Comparison of ENCODE assay signal across 1 cellular context in the genomic region with DNA sequence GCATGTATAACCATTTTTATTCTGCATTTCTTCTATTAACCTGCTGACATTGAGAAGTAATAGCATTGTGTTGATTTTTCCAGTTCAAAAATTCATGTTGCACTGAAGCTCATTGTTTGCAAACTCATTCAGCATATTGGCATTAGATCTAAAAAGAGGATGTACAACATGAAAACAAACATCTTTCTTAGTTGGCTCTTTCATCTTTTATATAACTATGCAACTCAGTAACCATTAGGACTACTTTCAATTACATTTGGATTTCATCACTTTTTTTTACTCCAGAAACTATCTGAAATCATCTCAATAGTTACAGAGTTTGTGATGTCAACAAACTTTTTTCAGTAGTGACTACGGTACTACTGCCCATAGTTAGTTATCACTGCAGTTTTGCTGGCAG.
TF ChIP-seq lines count a peak whose summit lies in the region.

No MANE protein-coding gene starts in this region.

TF ChIP-seq in HepG2, 621 proteins besides CTCF, POLR2A, EP300 and RAD21 (continued from another document and continues in another):
- TF ChIP-seq HOXA7 (CRISPR knock-in tag; IDR thresholded peaks at IDR 0.05) (no peak), TBP (CRISPR knock-in tag; IDR thresholded peaks at IDR 0.05) (no peak), HMG20A (CRISPR knock-in tag; IDR thresholded peaks at IDR 0.05; ENCODE audit: borderline replicate concordance) (peak; percentile 41; the same call in 1 of the 2 replicates), PRDM15 (CRISPR knock-in tag; IDR thresholded peaks at IDR 0.05) (no peak), SNAI1 (CRISPR knock-in tag; IDR thresholded peaks at IDR 0.05; ENCODE audit: borderline replicate concordance) (no peak), TCF7 (IDR thresholded peaks at IDR 0.05; ENCODE audit: low read depth) (peak; percentile 72), FOXP1 (IDR thresholded peaks at IDR 0.05) (no peak), FOXP1 (CRISPR knock-in tag; IDR thresholded peaks at IDR 0.05) (peak; percentile 26; the same call in 1 of the 2 replicates), SP2 (CRISPR knock-in tag; IDR thresholded peaks at IDR 0.05) (no peak), ZBTB20 (CRISPR knock-in tag; IDR thresholded peaks at IDR 0.05; ENCODE audit: borderline replicate concordance, low read depth) (no peak), GABPB1 (CRISPR knock-in tag; IDR thresholded peaks at IDR 0.05) (no peak), CEBPB (IDR thresholded peaks at IDR 0.05; ENCODE audit: borderline replicate concordance, low read depth, low read length) (peak; percentile 35; the same call in 1 of the 2 replicates), ZNF235 (CRISPR knock-in tag; IDR thresholded peaks at IDR 0.05; ENCODE audit: borderline replicate concordance) (no peak), ZEB1 (IDR thresholded peaks at IDR 0.05; ENCODE audit: insufficient replicate concordance, low read depth) (no peak), NFIC (IDR thresholded peaks at IDR 0.05; ENCODE audit: low read length) (no peak; the same call in 1 of the 2 replicates), TBX3 (IDR thresholded peaks at IDR 0.05; ENCODE audit: borderline replicate concordance) (peak; percentile 62; the same call in 1 of the 2 replicates), ZNF382 (CRISPR knock-in tag; IDR thresholded peaks at IDR 0.05; ENCODE audit: borderline replicate concordance) (no peak), MXI1 (IDR thresholded peaks at IDR 0.05; ENCODE audit: borderline replicate concordance, low read depth, low read length) (no peak), NR2F6 (IDR thresholded peaks at IDR 0.05) (no peak), NR2F6 (CRISPR knock-in tag; IDR thresholded peaks at IDR 0.05) (no peak), ZFP90 (CRISPR knock-in tag; IDR thresholded peaks at IDR 0.05; ENCODE audit: borderline replicate concordance) (no peak), HDAC1 (CRISPR knock-in tag; IDR thresholded peaks at IDR 0.05) (no peak), ISL2 (CRISPR knock-in tag; IDR thresholded peaks at IDR 0.05) (peak; percentile 38; the same call in 1 of the 2 replicates), DMAP1 (CRISPR knock-in tag; IDR thresholded peaks at IDR 0.05) (no peak), ZBTB38 (CRISPR knock-in tag; IDR thresholded peaks at IDR 0.05) (no peak), FOXA1 (IDR thresholded peaks at IDR 0.05) (peak; percentile 17; the same call in 1 of the 2 replicates), FOXA1 (CRISPR knock-in tag; IDR thresholded peaks at IDR 0.05) (peak; percentile 67; the same call in 1 of the 2 replicates), NCOR1 (IDR thresholded peaks at IDR 0.05; ENCODE audit: borderline replicate concordance, low read length) (peak; percentile 19; the same call in 1 of the 2 replicates), BCL6 (CRISPR knock-in tag; IDR thresholded peaks at IDR 0.05) (0 out of 2 replicates have a peak, but pooled peaks have one; percentile 8), FOXK1 (CRISPR knock-in tag; IDR thresholded peaks at IDR 0.05; ENCODE audit: borderline replicate concordance, low read depth) (no peak), ZNF768 (CRISPR knock-in tag; IDR thresholded peaks at IDR 0.05) (no peak), RFX5 (IDR thresholded peaks at IDR 0.05; ENCODE audit: low read depth, low read length) (no peak), ZMYM3 (CRISPR knock-in tag; IDR thresholded peaks at IDR 0.05) (no peak), GATAD2A (CRISPR knock-in tag; IDR thresholded peaks at IDR 0.05) (0 out of 2 replicates have a peak, but pooled peaks have one; percentile 35), PBX2 (CRISPR knock-in tag; IDR thresholded peaks at IDR 0.05) (no peak), ZNF709 (CRISPR knock-in tag; IDR thresholded peaks at IDR 0.05) (no peak), PLRG1 (conservative IDR thresholded peaks at IDR 0.05) (no peak), ZBTB21 (CRISPR knock-in tag; IDR thresholded peaks at IDR 0.05) (no peak), SAP130 (CRISPR knock-in tag; IDR thresholded peaks at IDR 0.05; ENCODE audit: low read depth) (0 out of 2 replicates have a peak, but pooled peaks have one; percentile 10), ZFP82 (CRISPR knock-in tag; IDR thresholded peaks at IDR 0.05; ENCODE audit: borderline replicate concordance) (no peak)
- TF ChIP-seq, protein P1, sequence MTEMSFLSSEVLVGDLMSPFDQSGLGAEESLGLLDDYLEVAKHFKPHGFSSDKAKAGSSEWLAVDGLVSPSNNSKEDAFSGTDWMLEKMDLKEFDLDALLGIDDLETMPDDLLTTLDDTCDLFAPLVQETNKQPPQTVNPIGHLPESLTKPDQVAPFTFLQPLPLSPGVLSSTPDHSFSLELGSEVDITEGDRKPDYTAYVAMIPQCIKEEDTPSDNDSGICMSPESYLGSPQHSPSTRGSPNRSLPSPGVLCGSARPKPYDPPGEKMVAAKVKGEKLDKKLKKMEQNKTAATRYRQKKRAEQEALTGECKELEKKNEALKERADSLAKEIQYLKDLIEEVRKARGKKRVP (CRISPR knock-in tag; IDR thresholded peaks at IDR 0.05) = peak in 1 of 2 experiments; percentile 85; a peak in 2 of 4 replicates
- TF ChIP-seq, protein P2, sequence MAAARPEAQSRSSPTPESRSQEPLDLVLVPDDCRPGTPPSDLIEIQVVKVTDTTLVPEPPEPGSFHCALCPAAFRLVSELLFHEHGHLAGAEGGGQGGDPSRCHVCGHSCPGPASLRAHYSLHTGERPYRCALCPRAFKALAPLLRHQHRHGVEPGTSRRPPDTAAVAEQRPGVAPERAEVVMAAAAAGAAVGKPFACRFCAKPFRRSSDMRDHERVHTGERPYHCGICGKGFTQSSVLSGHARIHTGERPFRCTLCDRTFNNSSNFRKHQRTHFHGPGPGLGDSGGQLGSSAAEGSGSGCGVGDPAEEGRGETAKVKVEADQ (CRISPR knock-in tag; IDR thresholded peaks at IDR 0.05; ENCODE audit: borderline replicate concordance) = no peak
- TF ChIP-seq, protein P3, sequence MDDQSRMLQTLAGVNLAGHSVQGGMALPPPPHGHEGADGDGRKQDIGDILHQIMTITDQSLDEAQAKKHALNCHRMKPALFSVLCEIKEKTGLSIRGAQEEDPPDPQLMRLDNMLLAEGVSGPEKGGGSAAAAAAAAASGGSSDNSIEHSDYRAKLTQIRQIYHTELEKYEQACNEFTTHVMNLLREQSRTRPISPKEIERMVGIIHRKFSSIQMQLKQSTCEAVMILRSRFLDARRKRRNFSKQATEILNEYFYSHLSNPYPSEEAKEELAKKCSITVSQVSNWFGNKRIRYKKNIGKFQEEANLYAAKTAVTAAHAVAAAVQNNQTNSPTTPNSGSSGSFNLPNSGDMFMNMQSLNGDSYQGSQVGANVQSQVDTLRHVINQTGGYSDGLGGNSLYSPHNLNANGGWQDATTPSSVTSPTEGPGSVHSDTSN (CRISPR knock-in tag; IDR thresholded peaks at IDR 0.05; ENCODE audit: borderline replicate concordance) = no peak
- TF ChIP-seq, protein P4, sequence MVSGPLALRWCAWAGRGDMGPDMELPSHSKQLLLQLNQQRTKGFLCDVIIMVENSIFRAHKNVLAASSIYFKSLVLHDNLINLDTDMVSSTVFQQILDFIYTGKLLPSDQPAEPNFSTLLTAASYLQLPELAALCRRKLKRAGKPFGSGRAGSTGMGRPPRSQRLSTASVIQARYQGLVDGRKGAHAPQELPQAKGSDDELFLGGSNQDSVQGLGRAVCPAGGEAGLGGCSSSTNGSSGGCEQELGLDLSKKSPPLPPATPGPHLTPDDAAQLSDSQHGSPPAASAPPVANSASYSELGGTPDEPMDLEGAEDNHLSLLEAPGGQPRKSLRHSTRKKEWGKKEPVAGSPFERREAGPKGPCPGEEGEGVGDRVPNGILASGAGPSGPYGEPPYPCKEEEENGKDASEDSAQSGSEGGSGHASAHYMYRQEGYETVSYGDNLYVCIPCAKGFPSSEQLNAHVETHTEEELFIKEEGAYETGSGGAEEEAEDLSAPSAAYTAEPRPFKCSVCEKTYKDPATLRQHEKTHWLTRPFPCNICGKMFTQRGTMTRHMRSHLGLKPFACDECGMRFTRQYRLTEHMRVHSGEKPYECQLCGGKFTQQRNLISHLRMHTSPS (CRISPR knock-in tag; IDR thresholded peaks at IDR 0.05; ENCODE audit: low read depth) = no peak
- TF ChIP-seq, protein P5, sequence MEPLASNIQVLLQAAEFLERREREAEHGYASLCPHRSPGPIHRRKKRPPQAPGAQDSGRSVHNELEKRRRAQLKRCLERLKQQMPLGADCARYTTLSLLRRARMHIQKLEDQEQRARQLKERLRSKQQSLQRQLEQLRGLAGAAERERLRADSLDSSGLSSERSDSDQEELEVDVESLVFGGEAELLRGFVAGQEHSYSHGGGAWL (CRISPR knock-in tag; IDR thresholded peaks at IDR 0.05) = no peak
- TF ChIP-seq, protein P6, sequence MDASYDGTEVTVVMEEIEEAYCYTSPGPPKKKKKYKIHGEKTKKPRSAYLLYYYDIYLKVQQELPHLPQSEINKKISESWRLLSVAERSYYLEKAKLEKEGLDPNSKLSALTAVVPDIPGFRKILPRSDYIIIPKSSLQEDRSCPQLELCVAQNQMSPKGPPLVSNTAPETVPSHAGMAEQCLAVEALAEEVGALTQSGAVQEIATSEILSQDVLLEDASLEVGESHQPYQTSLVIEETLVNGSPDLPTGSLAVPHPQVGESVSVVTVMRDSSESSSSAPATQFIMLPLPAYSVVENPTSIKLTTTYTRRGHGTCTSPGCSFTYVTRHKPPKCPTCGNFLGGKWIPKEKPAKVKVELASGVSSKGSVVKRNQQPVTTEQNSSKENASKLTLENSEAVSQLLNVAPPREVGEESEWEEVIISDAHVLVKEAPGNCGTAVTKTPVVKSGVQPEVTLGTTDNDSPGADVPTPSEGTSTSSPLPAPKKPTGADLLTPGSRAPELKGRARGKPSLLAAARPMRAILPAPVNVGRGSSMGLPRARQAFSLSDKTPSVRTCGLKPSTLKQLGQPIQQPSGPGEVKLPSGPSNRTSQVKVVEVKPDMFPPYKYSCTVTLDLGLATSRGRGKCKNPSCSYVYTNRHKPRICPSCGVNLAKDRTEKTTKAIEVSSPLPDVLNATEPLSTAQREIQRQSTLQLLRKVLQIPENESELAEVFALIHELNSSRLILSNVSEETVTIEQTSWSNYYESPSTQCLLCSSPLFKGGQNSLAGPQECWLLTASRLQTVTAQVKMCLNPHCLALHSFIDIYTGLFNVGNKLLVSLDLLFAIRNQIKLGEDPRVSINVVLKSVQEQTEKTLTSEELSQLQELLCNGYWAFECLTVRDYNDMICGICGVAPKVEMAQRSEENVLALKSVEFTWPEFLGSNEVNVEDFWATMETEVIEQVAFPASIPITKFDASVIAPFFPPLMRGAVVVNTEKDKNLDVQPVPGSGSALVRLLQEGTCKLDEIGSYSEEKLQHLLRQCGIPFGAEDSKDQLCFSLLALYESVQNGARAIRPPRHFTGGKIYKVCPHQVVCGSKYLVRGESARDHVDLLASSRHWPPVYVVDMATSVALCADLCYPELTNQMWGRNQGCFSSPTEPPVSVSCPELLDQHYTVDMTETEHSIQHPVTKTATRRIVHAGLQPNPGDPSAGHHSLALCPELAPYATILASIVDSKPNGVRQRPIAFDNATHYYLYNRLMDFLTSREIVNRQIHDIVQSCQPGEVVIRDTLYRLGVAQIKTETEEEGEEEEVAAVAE (CRISPR knock-in tag; IDR thresholded peaks at IDR 0.05; ENCODE audit: borderline replicate concordance) = no peak
- TF ChIP-seq, protein P7, sequence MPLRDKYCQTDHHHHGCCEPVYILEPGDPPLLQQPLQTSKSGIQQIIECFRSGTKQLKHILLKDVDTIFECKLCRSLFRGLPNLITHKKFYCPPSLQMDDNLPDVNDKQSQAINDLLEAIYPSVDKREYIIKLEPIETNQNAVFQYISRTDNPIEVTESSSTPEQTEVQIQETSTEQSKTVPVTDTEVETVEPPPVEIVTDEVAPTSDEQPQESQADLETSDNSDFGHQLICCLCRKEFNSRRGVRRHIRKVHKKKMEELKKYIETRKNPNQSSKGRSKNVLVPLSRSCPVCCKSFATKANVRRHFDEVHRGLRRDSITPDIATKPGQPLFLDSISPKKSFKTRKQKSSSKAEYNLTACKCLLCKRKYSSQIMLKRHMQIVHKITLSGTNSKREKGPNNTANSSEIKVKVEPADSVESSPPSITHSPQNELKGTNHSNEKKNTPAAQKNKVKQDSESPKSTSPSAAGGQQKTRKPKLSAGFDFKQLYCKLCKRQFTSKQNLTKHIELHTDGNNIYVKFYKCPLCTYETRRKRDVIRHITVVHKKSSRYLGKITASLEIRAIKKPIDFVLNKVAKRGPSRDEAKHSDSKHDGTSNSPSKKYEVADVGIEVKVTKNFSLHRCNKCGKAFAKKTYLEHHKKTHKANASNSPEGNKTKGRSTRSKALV (CRISPR knock-in tag; IDR thresholded peaks at IDR 0.05) = no peak
